ENCODE assay signal across 8 cellular contexts in the genomic region with DNA sequence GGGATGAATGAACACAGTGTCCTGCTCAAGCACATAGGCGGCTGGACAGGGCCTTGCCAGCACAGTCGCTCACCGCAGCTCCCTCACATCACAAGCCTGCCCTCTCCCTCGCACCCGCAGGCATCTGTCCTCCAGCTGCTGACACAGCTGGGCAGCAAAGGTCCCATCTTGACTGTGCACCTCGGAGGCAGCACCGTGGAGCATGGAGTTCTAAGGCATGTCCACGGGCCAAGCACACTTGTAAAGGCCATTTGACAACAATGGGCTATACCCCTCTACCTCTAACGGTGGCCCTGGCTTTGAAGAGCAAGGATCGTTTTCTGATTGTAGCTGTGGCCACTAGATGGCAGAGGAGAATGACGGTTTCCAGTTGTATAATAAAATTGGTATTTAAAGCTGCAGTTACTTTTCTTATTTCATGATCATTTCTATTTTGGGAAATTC. TPM values are rescaled to one million over a fixed set of nuclear protein-coding genes. Genes with fewer than 3 reads are reported as not detected.
DNase-seq lines count a peak whose midpoint lies in the region; ATAC-seq, FAIRE-seq and TF ChIP-seq lines count a peak whose summit lies in the region.

No MANE protein-coding gene starts in this region.

- FAIRE-seq in K562 (lab: Jason Lieb, UNC) (peak; percentile 63), islet of Langerhans (lab: Jason Lieb, UNC) (peak; percentile 70)

- CTCF ChIA-PET in K562 (lab: Yijun Ruan, JAX; ENCODE audit: low intra/inter-chr PET ratio) = interaction anchor here (0.6 to 1.1 kb wide), 3 partner anchors 61 to 410 kb away, joined by 3 to 4 read pairs (median 3); no protein-coding TSS in a partner anchor

- H3K4me1 Mint-ChIP-seq in activated T-helper 2 cell treated with anti-CD3 and anti-CD28 coated beads, Interferon-gamma antibody, Interleukin-2, Interleukin-4, amounts not matched to agents 10 μg/mL and 5 μg/mL and 100 μg/mL, durations not matched to agents 14 hours and 24 hours and 36 hours (ENCODE audit: low read depth) = peaks cover 17% of the 10 kb centered on the region

- H3K9me2 ChIP-seq in MM.1S (replicated peaks; ENCODE audit: insufficient read depth, low read length) = no peaks in the 10 kb centered on the region

- peak; percentile 65 for TF ChIP-seq CTCF in MM.1S (IDR thresholded peaks at IDR 0.05; ENCODE audit: low read length)
- TF ChIP-seq CTCF in K562 (IDR thresholded peaks at IDR 0.05 in 2 of 3, conservative IDR thresholded peaks at IDR 0.05 in 1 of 3; ENCODE audit: insufficient read depth in 2 of 3, low read depth in 1 of 3, low read length in 3 of 3) = peak; percentile 49 to 59 (median 55); a peak in 5 of 6 replicates
- TF ChIP-seq CTCF in tibial nerve (IDR thresholded peaks at IDR 0.05) = peak; percentile 42 to 62 (median 55)

- no peak for TF ChIP-seq EP300 in K562 (IDR thresholded peaks at IDR 0.05; ENCODE audit: low read length)
- no peak for TF ChIP-seq EP300 in tibial nerve (IDR thresholded peaks at IDR 0.05)

- H3K9me1 ChIP-seq in K562 (ENCODE audit: control insufficient read depth, insufficient read depth, low read length) = peaks cover 3% of the 10 kb centered on the region

- no peak overlapping the region for H3K27ac ChIP-seq in MM.1S (ENCODE audit: low read length)
- no peak overlapping the region for H3K27ac ChIP-seq in K562 (ENCODE audit: extremely low read depth, low read depth, low read length)
- H3K27ac ChIP-seq in tibial nerve = peak overlapping the region in 2 of 4 donors; percentile 12 to 52

- in situ Hi-C loops in K562 (cut with MboI) = loop anchor here (10.0 kb wide), 3 partner anchors 224 to 464 kb away; no protein-coding TSS in a partner anchor

- H3K27ac Mint-ChIP-seq in activated T-helper 2 cell treated with anti-CD3 and anti-CD28 coated beads, Interferon-gamma antibody, Interleukin-2, Interleukin-4, amounts not matched to agents 10 μg/mL and 5 μg/mL and 100 μg/mL, durations not matched to agents 14 hours and 24 hours and 36 hours = no peak overlapping the region

- peak; percentile 6 for DNase-seq in stimulated activated CD4-positive, alpha-beta T cell treated with anti-CD3 and anti-CD28 coated beads, Interleukin-15, amount 100 ng/mL, for 24 hours
- DNase-seq in stimulated activated CD4-positive, alpha-beta T cell treated with anti-CD3 and anti-CD28 coated beads, Interleukin-12 subunit alpha, Interleukin-12 subunit beta, amount 100 ng/mL, for 4 hours = no peak
- DNase-seq in MM.1S = peak; percentile 35
- DNase-seq in K562 (ENCODE audit: extremely low read depth in 1 of 4, low spot score in 3 of 4) = peak; percentile 20 to 50 (median 26)
- DNase-seq in tibial nerve (ENCODE audit: low spot score in 2 of 2) = peak in 1 of 2 donors; percentile 29
- DNase-seq in activated T-helper 2 cell treated with anti-CD3 and anti-CD28 coated beads, Interferon-gamma antibody, Interleukin-2, Interleukin-4, amounts not matched to agents 10 μg/mL and 5 μg/mL and 100 μg/mL, durations not matched to agents 14 hours and 24 hours and 36 hours (ENCODE audit: low spot score) = no peak

- no peak overlapping the region for H3K4me3 Mint-ChIP-seq in activated T-helper 2 cell treated with anti-CD3 and anti-CD28 coated beads, Interferon-gamma antibody, Interleukin-2, Interleukin-4, amounts not matched to agents 10 μg/mL and 5 μg/mL and 100 μg/mL, durations not matched to agents 14 hours and 24 hours and 36 hours (ENCODE audit: low read depth)

- H3K27me3 ChIP-seq in MM.1S (replicated peaks; ENCODE audit: insufficient read depth, low read length) (no peaks in the 10 kb centered on the region), K562 (ENCODE audit: control insufficient read depth in 2 of 2, insufficient read depth in 2 of 2, low read length in 2 of 2) (no peaks in the 10 kb centered on the region), tibial nerve (peaks cover 0 to 8% of the 10 kb centered on the region in 2 donors)

- H3K36me3 Mint-ChIP-seq in activated T-helper 2 cell treated with anti-CD3 and anti-CD28 coated beads, Interferon-gamma antibody, Interleukin-2, Interleukin-4, amounts not matched to agents 10 μg/mL and 5 μg/mL and 100 μg/mL, durations not matched to agents 14 hours and 24 hours and 36 hours (ENCODE audit: low read depth) = no peaks in the 10 kb centered on the region

- H3K4me2 ChIP-seq in MM.1S (ENCODE audit: low read depth, low read length) (no peak overlapping the region), K562 (ENCODE audit: insufficient read depth, low read length) (no peak overlapping the region)

- H3K36me3 ChIP-seq in MM.1S (replicated peaks; ENCODE audit: insufficient read depth, low read length) (no peaks in the 10 kb centered on the region), K562 (ENCODE audit: control insufficient read depth, insufficient read depth, low read length) (no peaks in the 10 kb centered on the region; the same call in 2 of the 3 replicates), tibial nerve (peaks cover 0 to 12% (median 0%) of the 10 kb centered on the region in 3 donors)

- no peaks in the 10 kb centered on the region for H4K20me1 ChIP-seq in MM.1S (ENCODE audit: insufficient read depth, low read length)
- no peaks in the 10 kb centered on the region for H4K20me1 ChIP-seq in K562 (replicated peaks; ENCODE audit: control insufficient read depth, insufficient read depth, low read length)

- POLR2A ChIA-PET in K562 (lab: Yijun Ruan, JAX) = interaction anchor here (0.5 to 0.6 kb wide), 2 partner anchors 32 to 59 kb away, joined by 3 read pairs; no protein-coding TSS in a partner anchor

- H3K9ac ChIP-seq in MM.1S (ENCODE audit: low read length) (no peak overlapping the region), K562 (ENCODE audit: insufficient read depth in 1 of 2, low read depth in 2 of 2, low read length in 2 of 2) (peak overlapping the region in 1 of 2 experiments; percentile 43; a peak in 1 of 4 replicates)

- no peaks in the 10 kb centered on the region for H3F3A ChIP-seq in MM.1S (ENCODE audit: insufficient read depth, low read length)

- intact Hi-C loops in K562 (cut with micrococcal nuclease) = no loop called here
- intact Hi-C loops in activated T-helper 2 cell treated with anti-CD3 and anti-CD28 coated beads, Interferon-gamma antibody, Interleukin-2, Interleukin-4, amounts not matched to agents 10 μg/mL and 5 μg/mL and 100 μg/mL, durations not matched to agents 14 hours and 24 hours and 36 hours (cut with micrococcal nuclease) = loop anchor here (10.0 kb wide), 3 partner anchors 154 to 424 kb away; no protein-coding TSS in a partner anchor

- H3K79me2 ChIP-seq in MM.1S (ENCODE audit: low read length) = no peaks in the 10 kb centered on the region
- H3K79me2 ChIP-seq in K562 (ENCODE audit: control insufficient read depth, insufficient read depth, low read length) = no peaks in the 10 kb centered on the region

- H2AFZ ChIP-seq in MM.1S (ENCODE audit: low read length) (no peak overlapping the region), K562 (ENCODE audit: low read depth, low read length) (no peak overlapping the region)

- 30% methylated on average over 8 of the region's 11 CpGs for WGBS in K562 (ENCODE audit: insufficient coverage, low coverage, missing lambda C conversion rate)
- WGBS in tibial nerve, 2 donors = 19% methylated on average over 11 of the region's 11 CpGs

- TF ChIP-seq POLR2A in K562 (conservative IDR thresholded peaks at IDR 0.05) (no peak), tibial nerve (IDR thresholded peaks at IDR 0.05) (no peak)

- no TSS peak for BruUV-seq in K562 (replicated peaks; lab: Mats Ljungman, UMichigan)

- ATAC-seq in K562 (peak; percentile 50), GM19395 (IDR thresholded peaks at IDR 0.05; ENCODE audit: unreplicated experiment) (no peak)

- H3K9me3 Mint-ChIP-seq in activated T-helper 2 cell treated with anti-CD3 and anti-CD28 coated beads, Interferon-gamma antibody, Interleukin-2, Interleukin-4, amounts not matched to agents 10 μg/mL and 5 μg/mL and 100 μg/mL, durations not matched to agents 14 hours and 24 hours and 36 hours = no peaks in the 10 kb centered on the region

- no peaks in the 10 kb centered on the region for H3K9me3 ChIP-seq in MM.1S (replicated peaks; ENCODE audit: insufficient read depth, low read length)
- no peaks in the 10 kb centered on the region for H3K9me3 ChIP-seq in K562 (replicated peaks; ENCODE audit: control insufficient read depth, insufficient read depth, low read depth, low read length)
- H3K9me3 ChIP-seq in tibial nerve = no peaks in the 10 kb centered on the region

- peak in 1 of 2 experiments; percentile 49; a peak in 3 of 4 replicates for TF ChIP-seq RAD21 in K562 (CRISPR knock-in tag; conservative IDR thresholded peaks at IDR 0.05 in 1 of 2, IDR thresholded peaks at IDR 0.05 in 1 of 2)

- no peak overlapping the region for H3K4me3 ChIP-seq in MM.1S (ENCODE audit: low read length)
- no peak overlapping the region for H3K4me3 ChIP-seq in K562
- H3K4me3 ChIP-seq in tibial nerve = no peak overlapping the region

- H3K27me3 Mint-ChIP-seq in activated T-helper 2 cell treated with anti-CD3 and anti-CD28 coated beads, Interferon-gamma antibody, Interleukin-2, Interleukin-4, amounts not matched to agents 10 μg/mL and 5 μg/mL and 100 μg/mL, durations not matched to agents 14 hours and 24 hours and 36 hours (ENCODE audit: low read depth) = no peaks in the 10 kb centered on the region

- H3K4me1 ChIP-seq in MM.1S (ENCODE audit: low read length) (peaks cover 7% of the 10 kb centered on the region; the same call in 1 of the 2 replicates), K562 (replicated peaks in 1 of 2; ENCODE audit: control insufficient read depth in 2 of 2, insufficient read depth in 2 of 2, low read length in 2 of 2) (peaks cover 10 to 18% of the 10 kb centered on the region in 2 experiments; a peak in 4 of 5 replicates), tibial nerve (peaks cover 0 to 7% (median 0%) of the 10 kb centered on the region in 4 donors)

RNA-seq across cellular contexts. Expression of gene APLN, which starts 53.8 kb away (rescaled TPM):
- total RNA-seq in K562 (2011; cell fraction: chromatin; rRNA removed; ENCODE audit: low replicate concordance) = not detected in 2 replicates
- not detected in 2 replicates for total RNA-seq in K562 (2011; cell fraction: nucleolus; rRNA removed)
- not detected in 2 replicates for total RNA-seq in K562 (2011; cell fraction: nucleoplasm; rRNA removed)
- not detected in 2 replicates for total RNA-seq in K562 (2014; rRNA removed)
- not detected in 2 replicates for total RNA-seq in K562 (2014; rRNA removed; fragmentation: Illumina TruSeq; extraction: Trizol)
- total RNA-seq in K562 (2015; rRNA removed; fragmentation: Illumina TruSeq; extraction: Trizol) = 0.08 TPM in 1 of 2 replicates, not detected in the other
- total RNA-seq in K562 (2021) = 0.04 TPM in 1 of 2 replicates, not detected in the other
- polyA plus RNA-seq in K562 (2011; rRNA removed) = not detected in 2 replicates
- 0.03 and 0.04 TPM in 2 replicates for polyA plus RNA-seq in K562 (2011; cell fraction: cytosol; rRNA removed)
- not detected in 2 replicates for polyA plus RNA-seq in K562 (2011; cell fraction: nucleus; rRNA removed)
- polyA plus RNA-seq in K562 (2012) = not detected in 2 replicates
- polyA plus RNA-seq in K562 (2014; fragmentation: Illumina TruSeq; extraction: Trizol) = 0.06 TPM in 1 of 2 replicates, not detected in the other
- polyA plus RNA-seq in K562 (2014; fragmentation: Nextera tagmentation; extraction: Ambion mirVana) = not detected
- polyA plus RNA-seq in K562 (2014; rRNA removed) = 0.04 TPM in 1 of 2 replicates, not detected in the other
- polyA minus RNA-seq in K562 (2011; rRNA and poly(A)+ RNA removed) = not detected in 2 replicates
- polyA minus RNA-seq in K562 (2011; cell fraction: cytosol; rRNA and poly(A)+ RNA removed) = not detected in 2 replicates
- not detected in 2 replicates for polyA minus RNA-seq in K562 (2011; cell fraction: nucleus; rRNA and poly(A)+ RNA removed)
- total RNA-seq in tibial nerve = under 1 TPM in 3 of 4 donors, not detected in 1; 0.20 to 0.60 (median 0.21) TPM
- total RNA-seq in activated T-helper 2 cell treated with anti-CD3 and anti-CD28 coated beads, Interferon-gamma antibody, Interleukin-2, Interleukin-4, amounts not matched to agents 10 μg/mL and 5 μg/mL and 100 μg/mL, durations not matched to agents 14 hours and 24 hours and 36 hours = 0.32 and 0.39 TPM in 2 replicates

Comparison
In these comparisons a context has a peak if more than half of its experiments do, and no peak if none do; other contexts are left out.
1. DNase-seq: peak in stimulated activated CD4-positive, alpha-beta T cell treated with anti-CD3 and anti-CD28 coated beads, Interleukin-15, amount 100 ng/mL, for 24 hours (single experiment), MM.1S (single experiment) and K562 (4 of 4); none in stimulated activated CD4-positive, alpha-beta T cell treated with anti-CD3 and anti-CD28 coated beads, Interleukin-12 subunit alpha, Interleukin-12 subunit beta, amount 100 ng/mL, for 4 hours (single experiment) and activated T-helper 2 cell treated with anti-CD3 and anti-CD28 coated beads, Interferon-gamma antibody, Interleukin-2, Interleukin-4, amounts not matched to agents 10 μg/mL and 5 μg/mL and 100 μg/mL, durations not matched to agents 14 hours and 24 hours and 36 hours (single experiment).
2. Peak in every context shown above with its lines, with median percentiles within 50 percentile points of each other: CTCF ChIP-seq.